8 cellular contexts compared by ENCODE assay signal in the genomic region with DNA sequence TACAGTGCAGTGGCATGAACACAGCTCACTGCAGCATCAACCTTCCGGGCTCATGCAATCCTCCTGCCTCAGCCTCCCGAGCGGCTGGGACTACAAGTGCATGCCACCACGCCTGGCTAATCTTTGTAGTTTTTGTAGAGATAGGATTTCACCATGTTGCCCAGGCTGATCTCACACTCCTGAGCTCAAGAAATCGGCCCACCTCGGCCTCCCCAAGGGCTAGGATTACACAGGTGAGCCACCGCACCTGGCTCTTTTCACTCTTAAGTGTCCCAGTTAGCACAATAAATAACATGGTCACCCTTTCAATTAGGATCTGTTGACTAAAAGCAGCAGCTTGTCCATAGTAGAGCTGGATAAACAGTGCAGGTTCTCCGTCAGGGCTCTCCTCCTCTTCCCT.
DNase-seq lines count a peak whose midpoint lies in the region; ATAC-seq and TF ChIP-seq lines count a peak whose summit lies in the region.

No MANE protein-coding gene starts in this region.

- no peaks in the 10 kb centered on the region for H3K9me3 ChIP-seq in HEK293 (ENCODE audit: control insufficient read depth, insufficient read depth, low read depth, low read length)
- peaks cover 2% of the 10 kb centered on the region for H3K9me3 ChIP-seq in iPS-18c (ENCODE audit: control insufficient read depth, insufficient read depth, low read length)

- CTCF ChIA-PET in HEK293 (lab: Yijun Ruan, JAX) = no interaction called here

- POLR2A ChIA-PET in HEK293 (lab: Yijun Ruan, JAX) = interaction anchor here (0.6 kb wide), 1 partner anchor 258 kb away, joined by 6 read pairs; no protein-coding TSS in a partner anchor

- DNase-seq in NOMO-1 treated with DMSO at 0.1 percent for 48 hours (lab: John Stamatoyannopoulos, UW; ENCODE audit: unreplicated experiment) (no peak), GM19240 (ENCODE audit: insufficient read length, low spot score) (no peak)

- H3K4me3 ChIP-seq in ACC112 (ENCODE audit: low read depth, low read length) (peak overlapping the region; percentile 100), HEK293 (ENCODE audit: low read depth, low read length) (peak overlapping the region; percentile 86), WI38 (ENCODE audit: low read depth, low read length) (peak overlapping the region; percentile 98), iPS-18c (ENCODE audit: insufficient read depth, low read depth, low read length) (peak overlapping the region; percentile 89)

- H3K36me3 ChIP-seq in ACC112 (ENCODE audit: insufficient read depth, low read length) (no peaks in the 10 kb centered on the region), HEK293 (ENCODE audit: control insufficient read depth in 2 of 2, insufficient read depth in 1 of 2, low read length in 2 of 2) (no peaks in the 10 kb centered on the region; a peak in 1 of 3 replicates)

- H2AFZ ChIP-seq in ACC112 (ENCODE audit: low read length, unreplicated experiment) = no peak overlapping the region

- ATAC-seq in GM18520 (IDR thresholded peaks at IDR 0.05; ENCODE audit: unreplicated experiment) (no peak), HG03025 (IDR thresholded peaks at IDR 0.05; ENCODE audit: low FRiP score, unreplicated experiment) (no peak)

- no peak overlapping the region for H3K27ac ChIP-seq in ACC112 (ENCODE audit: low read depth, low read length)
- no peak overlapping the region for H3K27ac ChIP-seq in HEK293 (ENCODE audit: extremely low read depth, low read depth, low read length)

- no peaks in the 10 kb centered on the region for H3K27me3 ChIP-seq in ACC112 (ENCODE audit: insufficient read depth, low read length)

- TF ChIP-seq CTCF in HEK293 (tag by site-specific recombination; IDR thresholded peaks at IDR 0.05) (no peak), WI38 (IDR thresholded peaks at IDR 0.05; ENCODE audit: low read depth, low read length) (no peak)

- H3K79me2 ChIP-seq in ACC112 (ENCODE audit: control insufficient read depth, insufficient read depth, low read length, unreplicated experiment) = peaks cover 54% of the 10 kb centered on the region

- peaks cover 12% of the 10 kb centered on the region for H3K4me1 ChIP-seq in ACC112 (ENCODE audit: control insufficient read depth, insufficient read depth, low read length, unreplicated experiment)
- H3K4me1 ChIP-seq in HEK293 (ENCODE audit: control insufficient read depth, insufficient read depth, low read length) = peaks cover 8% of the 10 kb centered on the region

TF ChIP-seq in HEK293, 187 proteins besides CTCF, POLR2A, EP300 and RAD21:
- TF ChIP-seq ZNF571 (tag by site-specific recombination; IDR thresholded peaks at IDR 0.05) (no peak), TCF7L2 (IDR thresholded peaks at IDR 0.05; ENCODE audit: borderline replicate concordance, low read depth, low read length) (no peak), ZNF658 (tag by site-specific recombination; IDR thresholded peaks at IDR 0.05) (no peak)
